Comparison of ENCODE assay signal across 16 cellular contexts in the genomic region with DNA sequence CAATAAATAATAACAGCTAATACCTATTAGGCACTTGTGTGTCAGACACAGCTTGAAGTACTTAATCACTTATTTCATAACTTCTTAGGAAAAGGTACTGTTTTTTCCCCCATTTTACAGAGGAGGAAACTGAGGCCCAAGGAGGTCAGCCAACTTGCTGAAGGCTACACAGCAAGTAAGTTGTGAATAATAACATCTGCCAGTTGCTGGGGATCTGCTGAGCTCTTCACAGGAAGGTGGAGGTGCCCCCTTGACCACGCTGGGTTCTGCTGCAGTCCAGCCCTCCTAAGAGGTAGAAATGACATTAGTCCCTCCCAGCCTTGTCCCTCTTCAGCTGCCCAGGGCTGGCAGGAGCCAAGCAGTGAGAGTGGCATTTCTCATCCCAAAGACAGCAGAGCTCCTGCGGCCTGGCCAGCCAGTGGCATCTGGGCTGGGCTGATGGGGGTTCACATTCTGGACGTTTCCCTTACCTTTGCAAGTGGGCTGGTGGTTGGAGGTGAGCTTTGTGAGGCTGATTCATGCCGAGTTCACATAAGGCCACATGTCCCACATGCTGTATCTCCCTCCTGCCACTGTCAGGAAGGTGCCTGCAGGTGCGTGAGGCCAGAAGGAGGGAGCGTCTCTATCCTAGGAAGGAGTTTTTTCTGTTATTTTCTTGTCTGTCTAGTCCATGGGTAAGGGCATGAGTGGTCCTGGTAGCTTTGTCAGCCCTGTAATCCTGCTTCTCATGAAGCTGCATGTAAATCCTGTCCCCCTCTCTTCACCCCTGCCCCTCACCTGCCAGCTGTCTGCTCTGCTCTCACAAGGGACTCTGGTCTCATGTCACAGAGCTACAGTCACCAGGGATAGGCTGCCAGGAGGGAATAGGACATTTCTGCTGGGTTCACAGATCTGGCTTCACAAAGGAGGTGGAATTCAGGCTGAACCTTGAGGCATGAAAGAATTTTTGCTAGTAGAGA.
DNase-seq lines count a peak whose midpoint lies in the region; ATAC-seq and TF ChIP-seq lines count a peak whose summit lies in the region.
"Had no signal": no experiment of that assay in that cellular context is flagged by ENCODE, and none has a peak within 500 bp of the region (broad histone marks: within the 10 kb centered on the region; RNA-seq: fewer than 3 reads in every experiment).

No MANE protein-coding gene starts in this region.

- no peak overlapping the region for H3K27ac ChIP-seq in osteoblast (ENCODE audit: low read depth, low read length)
- H3K27ac ChIP-seq: GM23248 had no signal

- H3K79me2 ChIP-seq in osteoblast (ENCODE audit: insufficient read depth, low read length) = no peaks in the 10 kb centered on the region

- H3K27ac Mint-ChIP-seq in natural killer cell treated with Interleukin-12 subunit alpha and Interleukin-12 subunit beta and Interleukin-15 and Interleukin-18, amount 100 ng/mL, for 72 hours = no peak overlapping the region
- H3K27ac Mint-ChIP-seq in natural killer cell = no peak overlapping the region
- H3K27ac Mint-ChIP-seq in activated naive CD4-positive, alpha-beta T cell treated with anti-CD3 and anti-CD28 coated beads, Interleukin-2, amount 10 ng/mL, durations not matched to agents 7 days and 5 days = no peak overlapping the region

- no peak overlapping the region for H3K4me3 Mint-ChIP-seq in natural killer cell treated with Interleukin-12 subunit alpha and Interleukin-12 subunit beta and Interleukin-15 and Interleukin-18, amount 100 ng/mL, for 72 hours
- H3K4me3 Mint-ChIP-seq in natural killer cell = no peak overlapping the region
- H3K4me3 Mint-ChIP-seq in activated T-cell treated with anti-CD3 and anti-CD28 coated beads, Interleukin-2, amount 50 U/mL, for 4 hours = no peak overlapping the region
- no peak overlapping the region for H3K4me3 Mint-ChIP-seq in activated naive CD4-positive, alpha-beta T cell treated with anti-CD3 and anti-CD28 coated beads, Interleukin-2, amount 10 ng/mL, durations not matched to agents 7 days and 5 days

- peaks cover 19 to 20% of the 10 kb centered on the region in 2 donors for H3K27me3 Mint-ChIP-seq in natural killer cell treated with Interleukin-12 subunit alpha and Interleukin-12 subunit beta and Interleukin-15 and Interleukin-18, amount 100 ng/mL, for 72 hours
- H3K27me3 Mint-ChIP-seq in natural killer cell (ENCODE audit: low read depth in 2 of 2) = peaks cover 0 to 3% of the 10 kb centered on the region in 2 donors
- peaks cover 2% of the 10 kb centered on the region for H3K27me3 Mint-ChIP-seq in activated T-cell treated with anti-CD3 and anti-CD28 coated beads, Interleukin-2, amount 50 U/mL, for 4 hours (ENCODE audit: low read depth)
- peaks cover 65% of the 10 kb centered on the region for H3K27me3 Mint-ChIP-seq in activated naive CD4-positive, alpha-beta T cell treated with anti-CD3 and anti-CD28 coated beads, Interleukin-2, amount 10 ng/mL, durations not matched to agents 7 days and 5 days

- H2AFZ ChIP-seq in osteoblast (ENCODE audit: low read length) = no peak overlapping the region
- H2AFZ ChIP-seq: GM23248 had no signal

- H3K36me3 Mint-ChIP-seq in natural killer cell treated with Interleukin-12 subunit alpha and Interleukin-12 subunit beta and Interleukin-15 and Interleukin-18, amount 100 ng/mL, for 72 hours = no peaks in the 10 kb centered on the region
- H3K36me3 Mint-ChIP-seq in natural killer cell = no peaks in the 10 kb centered on the region
- no peaks in the 10 kb centered on the region for H3K36me3 Mint-ChIP-seq in activated T-cell treated with anti-CD3 and anti-CD28 coated beads, Interleukin-2, amount 50 U/mL, for 4 hours (ENCODE audit: insufficient read depth)
- no peaks in the 10 kb centered on the region for H3K36me3 Mint-ChIP-seq in activated naive CD4-positive, alpha-beta T cell treated with anti-CD3 and anti-CD28 coated beads, Interleukin-2, amount 10 ng/mL, durations not matched to agents 7 days and 5 days

- intact Hi-C loops in natural killer cell (cut with micrococcal nuclease) = no loop called here

- H3K4me1 ChIP-seq in osteoblast (ENCODE audit: insufficient read depth, low read length) = peaks cover 12% of the 10 kb centered on the region

- ATAC-seq in natural killer cell treated with Interleukin-12 subunit alpha and Interleukin-12 subunit beta and Interleukin-15 and Interleukin-18, amount 100 ng/mL, for 72 hours = no peak
- ATAC-seq in natural killer cell = no peak
- ATAC-seq in GM21367 (IDR thresholded peaks at IDR 0.05; ENCODE audit: unreplicated experiment) = no peak
- ATAC-seq in activated T-cell treated with anti-CD3 and anti-CD28 coated beads, Interleukin-2, amount 50 U/mL, for 4 hours = no peak
- ATAC-seq: HCT116, Panc1 had no signal

- H4K20me1 ChIP-seq in osteoblast (ENCODE audit: insufficient read depth, low read length) = no peaks in the 10 kb centered on the region

- H3K36me3 ChIP-seq in osteoblast (ENCODE audit: insufficient read depth, low read length) = no peaks in the 10 kb centered on the region

- no peaks in the 10 kb centered on the region for H3K9me3 Mint-ChIP-seq in natural killer cell treated with Interleukin-12 subunit alpha and Interleukin-12 subunit beta and Interleukin-15 and Interleukin-18, amount 100 ng/mL, for 72 hours
- no peaks in the 10 kb centered on the region for H3K9me3 Mint-ChIP-seq in natural killer cell
- no peaks in the 10 kb centered on the region for H3K9me3 Mint-ChIP-seq in activated T-cell treated with anti-CD3 and anti-CD28 coated beads, Interleukin-2, amount 50 U/mL, for 4 hours
- H3K9me3 Mint-ChIP-seq in activated naive CD4-positive, alpha-beta T cell treated with anti-CD3 and anti-CD28 coated beads, Interleukin-2, amount 10 ng/mL, durations not matched to agents 7 days and 5 days = no peaks in the 10 kb centered on the region

- no peak overlapping the region for H3K4me3 ChIP-seq in osteoblast (ENCODE audit: insufficient read depth, low read length)
- H3K4me3 ChIP-seq: GM23248 had no signal

- CTCF ChIA-PET in activated naive CD4-positive, alpha-beta T cell treated with anti-CD3 and anti-CD28 coated beads, Interleukin-2, amount 10 ng/mL, durations not matched to agents 7 days and 5 days (lab: Charles Lee) = interaction anchor here (1.7 kb wide), 1 partner anchor 22 kb away, joined by 5 read pairs; no protein-coding TSS in a partner anchor

- peak; percentile 51 for DNase-seq in natural killer cell treated with Interleukin-12 subunit alpha and Interleukin-12 subunit beta and Interleukin-15 and Interleukin-18, amount 100 ng/mL, for 72 hours (ENCODE audit: low spot score)
- DNase-seq in natural killer cell = no peak
- DNase-seq in SW480 (ENCODE audit: low spot score) = peak; percentile 77
- DNase-seq in osteoblast (ENCODE audit: insufficient read length, low spot score, missing footprints) = peak; percentile 71
- no peak for DNase-seq in activated T-cell treated with anti-CD3 and anti-CD28 coated beads, Interleukin-2, amount 50 U/mL, for 4 hours
- no peak for DNase-seq in activated naive CD4-positive, alpha-beta T cell treated with anti-CD3 and anti-CD28 coated beads, Interleukin-2, amount 10 ng/mL, durations not matched to agents 7 days and 5 days
- DNase-seq: C1 segment of cervical spinal cord, GM23248, MV-4-11, NCI-H1417, NCI-H187 treated with DMSO at 0.1 percent for 48 hours, NCI-H446, SHP77 had no signal

- TF ChIP-seq CTCF in natural killer cell (IDR thresholded peaks at IDR 0.05) (no peak), osteoblast (IDR thresholded peaks at IDR 0.05; ENCODE audit: extremely low read depth, low read depth, low read length) (no peak)

- no peaks in the 10 kb centered on the region for H3K4me1 Mint-ChIP-seq in natural killer cell treated with Interleukin-12 subunit alpha and Interleukin-12 subunit beta and Interleukin-15 and Interleukin-18, amount 100 ng/mL, for 72 hours (ENCODE audit: low read depth in 2 of 2)
- no peaks in the 10 kb centered on the region for H3K4me1 Mint-ChIP-seq in natural killer cell
- no peaks in the 10 kb centered on the region for H3K4me1 Mint-ChIP-seq in activated T-cell treated with anti-CD3 and anti-CD28 coated beads, Interleukin-2, amount 50 U/mL, for 4 hours (ENCODE audit: low read depth)
- no peaks in the 10 kb centered on the region for H3K4me1 Mint-ChIP-seq in activated naive CD4-positive, alpha-beta T cell treated with anti-CD3 and anti-CD28 coated beads, Interleukin-2, amount 10 ng/mL, durations not matched to agents 7 days and 5 days

- H3K9me3 ChIP-seq in osteoblast (ENCODE audit: low read depth, low read length) = no peaks in the 10 kb centered on the region

- no peaks in the 10 kb centered on the region for H3K27me3 ChIP-seq in osteoblast (ENCODE audit: insufficient read depth, low read length)

- H3K4me2 ChIP-seq in osteoblast (ENCODE audit: insufficient read depth, low read length) = no peak overlapping the region

Comparison
In these comparisons a context has a peak if more than half of its experiments do, and no peak if none do; other contexts are left out.
1. DNase-seq: peak in natural killer cell treated with Interleukin-12 subunit alpha and Interleukin-12 subunit beta and Interleukin-15 and Interleukin-18, amount 100 ng/mL, for 72 hours (single experiment), SW480 (single experiment) and osteoblast (single experiment); none in natural killer cell (single experiment), activated T-cell treated with anti-CD3 and anti-CD28 coated beads, Interleukin-2, amount 50 U/mL, for 4 hours (single experiment) and activated naive CD4-positive, alpha-beta T cell treated with anti-CD3 and anti-CD28 coated beads, Interleukin-2, amount 10 ng/mL, durations not matched to agents 7 days and 5 days (single experiment).